In the genomic region with DNA sequence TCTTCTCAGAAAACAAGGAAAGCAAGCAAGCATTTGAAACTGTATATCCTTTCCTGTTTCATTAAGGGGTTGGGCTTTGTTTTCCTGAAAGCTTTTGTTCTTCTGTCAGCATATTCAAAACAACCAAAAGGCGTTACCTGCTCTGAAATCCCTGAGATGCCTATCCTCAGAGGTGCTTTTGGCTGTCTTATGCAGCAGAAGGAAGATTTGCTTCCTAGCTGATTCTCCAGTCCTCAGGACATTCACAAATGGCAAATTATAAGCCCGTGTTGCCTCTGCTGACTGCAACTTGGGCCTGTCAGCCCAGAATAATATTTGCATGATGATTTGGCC, we compare ENCODE assay signal across 1 cellular context.
TF ChIP-seq lines count a peak whose summit lies in the region.

No MANE protein-coding gene starts in this region.

TF ChIP-seq in H1, 55 proteins besides CTCF, POLR2A, EP300 and RAD21:
- no peak for TF ChIP-seq CREB1 (IDR thresholded peaks at IDR 0.05)
- TF ChIP-seq SP4 (IDR thresholded peaks at IDR 0.05; ENCODE audit: low read length) = no peak
- TF ChIP-seq TCF12 (IDR thresholded peaks at IDR 0.05; ENCODE audit: low read depth, low read length) = no peak
- TF ChIP-seq FOSL1 (IDR thresholded peaks at IDR 0.05; ENCODE audit: insufficient read depth, low read depth, low read length) = no peak
